1 cellular context compared by ENCODE assay signal in the genomic region with DNA sequence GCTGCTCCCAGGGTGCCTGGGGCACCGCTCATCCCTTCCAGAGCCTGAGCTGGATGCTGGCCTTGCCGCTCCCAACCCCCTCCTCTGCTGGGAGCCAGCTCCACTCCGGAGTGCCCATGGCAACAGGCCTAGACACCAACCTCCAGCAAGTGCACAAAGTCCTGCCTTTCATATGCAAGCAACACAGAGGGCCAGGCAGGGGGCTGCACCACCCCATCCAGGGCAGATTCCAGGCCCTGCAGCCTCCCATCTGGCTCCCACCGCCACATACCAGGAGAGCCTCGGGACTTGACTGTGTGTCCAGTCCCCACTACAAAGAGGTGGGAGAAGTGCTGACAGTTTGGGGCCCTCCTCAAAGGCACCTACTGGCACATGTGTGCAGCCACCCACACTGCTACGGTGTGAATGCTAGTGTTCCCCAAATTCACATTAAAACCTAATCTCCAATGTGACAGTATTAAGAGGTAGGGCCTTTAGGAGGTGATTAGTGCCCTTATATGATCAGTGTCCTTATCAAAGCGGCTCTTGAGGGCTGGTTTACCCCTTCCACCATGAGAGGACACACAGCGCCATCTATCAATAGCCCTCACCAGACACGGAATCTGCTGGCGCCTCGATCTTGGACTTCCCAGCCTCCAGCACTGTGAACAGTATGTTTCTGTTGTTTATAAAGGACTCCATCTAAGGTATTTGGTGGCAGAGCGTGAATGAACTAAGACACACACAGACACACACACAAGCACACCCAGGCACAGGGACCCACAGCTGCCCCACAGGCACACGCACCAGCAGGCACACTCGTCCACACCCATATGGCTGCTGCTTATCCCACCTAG.
TF ChIP-seq lines count a peak whose summit lies in the region.

No MANE protein-coding gene starts in this region.

TF ChIP-seq in HepG2, 621 proteins besides CTCF, POLR2A, EP300 and RAD21 (continued from another document and continues in another):
- TF ChIP-seq ZSCAN25 (CRISPR knock-in tag; IDR thresholded peaks at IDR 0.05) (no peak), ZBTB8A (CRISPR knock-in tag; IDR thresholded peaks at IDR 0.05; ENCODE audit: borderline replicate concordance, low read depth) (no peak), ZSCAN22 (CRISPR knock-in tag; IDR thresholded peaks at IDR 0.05) (no peak), SNAPC2 (CRISPR knock-in tag; IDR thresholded peaks at IDR 0.05) (no peak), NCOR1 (IDR thresholded peaks at IDR 0.05; ENCODE audit: borderline replicate concordance, low read length) (peak; percentile 17; the same call in 1 of the 2 replicates), ZNF619 (CRISPR knock-in tag; IDR thresholded peaks at IDR 0.05) (no peak), TOE1 (CRISPR knock-in tag; IDR thresholded peaks at IDR 0.05) (no peak), HMG20B (CRISPR knock-in tag; conservative IDR thresholded peaks at IDR 0.05) (no peak), ZIK1 (CRISPR knock-in tag; IDR thresholded peaks at IDR 0.05; ENCODE audit: borderline replicate concordance, low read depth) (no peak), ZBTB46 (CRISPR knock-in tag; IDR thresholded peaks at IDR 0.05; ENCODE audit: borderline replicate concordance) (no peak), NFKBIZ (CRISPR knock-in tag; IDR thresholded peaks at IDR 0.05) (no peak), ZFP36L2 (CRISPR knock-in tag; IDR thresholded peaks at IDR 0.05) (no peak), ATF5 (CRISPR knock-in tag; IDR thresholded peaks at IDR 0.05; ENCODE audit: low read depth) (no peak), GTF3A (CRISPR knock-in tag; conservative IDR thresholded peaks at IDR 0.05) (no peak), KDM2A (CRISPR knock-in tag; IDR thresholded peaks at IDR 0.05; ENCODE audit: borderline replicate concordance, low read depth) (no peak), ZNF670 (CRISPR knock-in tag; IDR thresholded peaks at IDR 0.05; ENCODE audit: borderline replicate concordance) (no peak), JDP2 (CRISPR knock-in tag; IDR thresholded peaks at IDR 0.05; ENCODE audit: borderline replicate concordance) (no peak), ZSCAN21 (CRISPR knock-in tag; IDR thresholded peaks at IDR 0.05; ENCODE audit: borderline replicate concordance) (0 out of 2 replicates have a peak, but pooled peaks have one; percentile 55), RORA (CRISPR knock-in tag; IDR thresholded peaks at IDR 0.05) (no peak), FOXJ3 (CRISPR knock-in tag; IDR thresholded peaks at IDR 0.05; ENCODE audit: borderline replicate concordance) (no peak), SIX1 (CRISPR knock-in tag; IDR thresholded peaks at IDR 0.05; ENCODE audit: borderline replicate concordance) (no peak), HOXA3 (CRISPR knock-in tag; IDR thresholded peaks at IDR 0.05) (no peak), AGO1 (IDR thresholded peaks at IDR 0.05; ENCODE audit: low read depth, low read length, poor library complexity, severe bottlenecking) (no peak), ZNF362 (CRISPR knock-in tag; IDR thresholded peaks at IDR 0.05; ENCODE audit: borderline replicate concordance) (no peak), ZNF550 (CRISPR knock-in tag; IDR thresholded peaks at IDR 0.05; ENCODE audit: borderline replicate concordance) (no peak), ZNF674 (CRISPR knock-in tag; IDR thresholded peaks at IDR 0.05; ENCODE audit: low read depth) (no peak), ZNF333 (CRISPR knock-in tag; IDR thresholded peaks at IDR 0.05; ENCODE audit: borderline replicate concordance) (no peak), MIXL1 (CRISPR knock-in tag; IDR thresholded peaks at IDR 0.05) (no peak), NCOA1 (CRISPR knock-in tag; IDR thresholded peaks at IDR 0.05) (no peak), NFIB (CRISPR knock-in tag; IDR thresholded peaks at IDR 0.05; ENCODE audit: borderline replicate concordance) (no peak), ZNF17 (CRISPR knock-in tag; IDR thresholded peaks at IDR 0.05) (no peak), HIC2 (CRISPR knock-in tag; IDR thresholded peaks at IDR 0.05; ENCODE audit: low read depth) (0 out of 2 replicates have a peak, but pooled peaks have one; percentile 28), ELF1 (CRISPR knock-in tag; IDR thresholded peaks at IDR 0.05) (no peak), CREB1 (IDR thresholded peaks at IDR 0.05) (no peak), CREB1 (CRISPR knock-in tag; IDR thresholded peaks at IDR 0.05) (no peak), GLI4 (CRISPR knock-in tag; IDR thresholded peaks at IDR 0.05; ENCODE audit: borderline replicate concordance) (no peak), HOXD1 (CRISPR knock-in tag; IDR thresholded peaks at IDR 0.05) (no peak), ZNF124 (CRISPR knock-in tag; IDR thresholded peaks at IDR 0.05) (no peak), BATF2 (CRISPR knock-in tag; IDR thresholded peaks at IDR 0.05) (no peak), DZIP1 (CRISPR knock-in tag; IDR thresholded peaks at IDR 0.05) (no peak), ZNF331 (CRISPR knock-in tag; IDR thresholded peaks at IDR 0.05) (peak; percentile 17; the same call in 1 of the 2 replicates), ARNTL (CRISPR knock-in tag; IDR thresholded peaks at IDR 0.05) (no peak), REPIN1 (CRISPR knock-in tag; IDR thresholded peaks at IDR 0.05; ENCODE audit: borderline replicate concordance, low read depth) (no peak), ZNF713 (CRISPR knock-in tag; IDR thresholded peaks at IDR 0.05) (no peak), ZNF253 (CRISPR knock-in tag; IDR thresholded peaks at IDR 0.05; ENCODE audit: borderline replicate concordance) (no peak), ZNF280B (CRISPR knock-in tag; IDR thresholded peaks at IDR 0.05; ENCODE audit: borderline replicate concordance) (no peak), THAP11 (CRISPR knock-in tag; IDR thresholded peaks at IDR 0.05) (no peak), CAMTA2 (CRISPR knock-in tag; IDR thresholded peaks at IDR 0.05; ENCODE audit: borderline replicate concordance) (no peak), HNRNPL (IDR thresholded peaks at IDR 0.05; ENCODE audit: low read depth, low read length) (0 out of 2 replicates have a peak, but pooled peaks have one; percentile 59), ZNF441 (CRISPR knock-in tag; IDR thresholded peaks at IDR 0.05; ENCODE audit: borderline replicate concordance) (no peak)
- TF ChIP-seq, protein P1, sequence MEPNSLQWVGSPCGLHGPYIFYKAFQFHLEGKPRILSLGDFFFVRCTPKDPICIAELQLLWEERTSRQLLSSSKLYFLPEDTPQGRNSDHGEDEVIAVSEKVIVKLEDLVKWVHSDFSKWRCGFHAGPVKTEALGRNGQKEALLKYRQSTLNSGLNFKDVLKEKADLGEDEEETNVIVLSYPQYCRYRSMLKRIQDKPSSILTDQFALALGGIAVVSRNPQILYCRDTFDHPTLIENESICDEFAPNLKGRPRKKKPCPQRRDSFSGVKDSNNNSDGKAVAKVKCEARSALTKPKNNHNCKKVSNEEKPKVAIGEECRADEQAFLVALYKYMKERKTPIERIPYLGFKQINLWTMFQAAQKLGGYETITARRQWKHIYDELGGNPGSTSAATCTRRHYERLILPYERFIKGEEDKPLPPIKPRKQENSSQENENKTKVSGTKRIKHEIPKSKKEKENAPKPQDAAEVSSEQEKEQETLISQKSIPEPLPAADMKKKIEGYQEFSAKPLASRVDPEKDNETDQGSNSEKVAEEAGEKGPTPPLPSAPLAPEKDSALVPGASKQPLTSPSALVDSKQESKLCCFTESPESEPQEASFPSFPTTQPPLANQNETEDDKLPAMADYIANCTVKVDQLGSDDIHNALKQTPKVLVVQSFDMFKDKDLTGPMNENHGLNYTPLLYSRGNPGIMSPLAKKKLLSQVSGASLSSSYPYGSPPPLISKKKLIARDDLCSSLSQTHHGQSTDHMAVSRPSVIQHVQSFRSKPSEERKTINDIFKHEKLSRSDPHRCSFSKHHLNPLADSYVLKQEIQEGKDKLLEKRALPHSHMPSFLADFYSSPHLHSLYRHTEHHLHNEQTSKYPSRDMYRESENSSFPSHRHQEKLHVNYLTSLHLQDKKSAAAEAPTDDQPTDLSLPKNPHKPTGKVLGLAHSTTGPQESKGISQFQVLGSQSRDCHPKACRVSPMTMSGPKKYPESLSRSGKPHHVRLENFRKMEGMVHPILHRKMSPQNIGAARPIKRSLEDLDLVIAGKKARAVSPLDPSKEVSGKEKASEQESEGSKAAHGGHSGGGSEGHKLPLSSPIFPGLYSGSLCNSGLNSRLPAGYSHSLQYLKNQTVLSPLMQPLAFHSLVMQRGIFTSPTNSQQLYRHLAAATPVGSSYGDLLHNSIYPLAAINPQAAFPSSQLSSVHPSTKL (CRISPR knock-in tag; IDR thresholded peaks at IDR 0.05) = no peak
- TF ChIP-seq, protein P2, sequence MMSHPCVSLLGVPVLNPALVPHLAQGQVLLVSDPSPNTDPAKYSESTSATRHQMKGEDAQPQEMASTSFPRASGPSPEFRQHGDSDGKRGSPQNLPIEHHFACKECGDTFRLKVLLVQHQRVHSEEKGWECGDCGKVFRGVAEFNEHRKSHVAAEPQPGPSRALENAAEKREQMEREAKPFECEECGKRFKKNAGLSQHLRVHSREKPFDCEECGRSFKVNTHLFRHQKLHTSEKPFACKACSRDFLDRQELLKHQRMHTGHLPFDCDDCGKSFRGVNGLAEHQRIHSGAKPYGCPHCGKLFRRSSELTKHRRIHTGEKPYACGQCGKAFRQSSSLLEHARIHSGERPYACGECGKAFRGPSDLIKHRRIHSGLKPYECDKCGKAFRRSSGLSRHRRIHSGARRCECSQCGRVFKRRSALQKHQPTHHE (CRISPR knock-in tag; IDR thresholded peaks at IDR 0.05; ENCODE audit: borderline replicate concordance) = no peak
